ENCODE assay signal across 8 cellular contexts in the genomic region with DNA sequence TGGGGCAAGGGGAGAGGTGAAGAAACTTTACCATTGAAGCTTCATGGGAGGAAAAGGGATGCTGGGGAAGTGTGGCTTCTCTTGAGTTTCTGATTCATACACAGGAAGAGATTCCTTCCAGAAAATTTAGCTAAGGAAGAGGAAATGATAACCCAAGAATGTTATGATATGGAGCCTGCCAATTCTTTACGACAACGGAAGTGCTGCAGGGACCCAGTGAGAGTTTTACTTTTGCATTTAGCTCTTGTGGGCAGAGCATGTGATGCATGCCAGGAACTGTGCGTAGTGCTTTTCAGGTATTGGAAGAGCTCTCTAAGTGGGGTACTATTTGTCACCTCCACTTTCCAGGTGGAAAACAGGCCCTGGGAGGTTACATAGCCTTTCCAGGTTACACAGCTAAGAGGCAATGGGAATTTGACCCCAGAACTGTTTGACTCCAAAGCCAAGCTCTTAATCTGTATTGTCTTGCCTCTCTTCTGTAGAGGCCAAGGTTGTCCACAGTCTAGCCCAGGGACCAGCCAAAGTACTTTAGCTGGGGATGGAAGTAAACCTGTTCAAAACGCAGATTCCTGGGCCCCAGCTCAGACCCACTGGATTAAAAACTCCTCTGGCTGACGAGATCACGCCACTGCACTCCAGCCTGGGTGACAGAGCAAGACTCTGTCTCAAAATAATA. TPM values are rescaled to one million over a fixed set of nuclear protein-coding genes. Genes with fewer than 3 reads are reported as not detected.
A peak's percentile ranks its signal among the peaks of the same experiment; 100 is the strongest.
DNase-seq lines count a peak whose midpoint lies in the region; ATAC-seq, FAIRE-seq and TF ChIP-seq lines count a peak whose summit lies in the region.

No MANE protein-coding gene starts in this region.

- TF ChIP-seq CTCF in GM12878 (IDR thresholded peaks at IDR 0.05 in 2 of 3, conservative IDR thresholded peaks at IDR 0.05 in 1 of 3; ENCODE audit: control insufficient read depth in 2 of 3, extremely low read depth in 1 of 3, insufficient read depth in 1 of 3, low read depth in 3 of 3, low read length in 3 of 3) (no peak), ovary (IDR thresholded peaks at IDR 0.05) (no peak)

- no peak overlapping the region; the same call in 1 of the 2 replicates for H3K4me2 ChIP-seq in GM12878 (ENCODE audit: control insufficient read depth, insufficient read depth)
- H3K4me2 ChIP-seq in trophoblast cell (ENCODE audit: low read length) = no peak overlapping the region

- RAD21 ChIA-PET in GM12878 (lab: Charles Lee; ENCODE audit: unreplicated experiment) = interaction anchor here (0.9 to 1.9 kb wide), 10 partner anchors 9 to 87 kb away, joined by 3 to 5 read pairs (median 4); no protein-coding TSS in a partner anchor

- H3K9ac ChIP-seq in GM12878 (ENCODE audit: control insufficient read depth, insufficient read depth, low read length) = no peak overlapping the region
- no peak overlapping the region for H3K9ac ChIP-seq in trophoblast cell (ENCODE audit: low read length)

- no peak overlapping the region for H3K14ac ChIP-seq in trophoblast cell (ENCODE audit: low read length)

- TF ChIP-seq POLR2A in GM12878 (IDR thresholded peaks at IDR 0.05; ENCODE audit: low read depth, low read length) (no peak), ovary (IDR thresholded peaks at IDR 0.05) (no peak)

- H3K9me3 ChIP-seq in GM12878 (replicated peaks; ENCODE audit: control insufficient read depth, insufficient read depth, low read length) = no peaks in the 10 kb centered on the region; the same call in 2 of the 3 replicates
- H3K9me3 ChIP-seq in trophoblast cell (ENCODE audit: insufficient read depth, low read depth, low read length) = no peaks in the 10 kb centered on the region
- no peaks in the 10 kb centered on the region for H3K9me3 ChIP-seq in ovary

- H2AK5ac ChIP-seq in trophoblast cell (ENCODE audit: low read length) = no peak overlapping the region

- SMC1A ChIA-PET in GM12878 (lab: Charles Lee; ENCODE audit: uncharacterized antibody, unreplicated experiment) = interaction anchor here (0.8 to 3.4 kb wide), 17 partner anchors 9 to 84 kb away, joined by 3 to 17 read pairs (median 6); no protein-coding TSS in a partner anchor

- no peaks in the 10 kb centered on the region for H3K9me3 Mint-ChIP-seq in natural killer cell treated with Interleukin-12 subunit alpha and Interleukin-12 subunit beta and Interleukin-15 and Interleukin-18, amount 100 ng/mL, for 72 hours

- TF ChIP-seq RAD21 in GM12878 (IDR thresholded peaks at IDR 0.05; ENCODE audit: insufficient read depth, low read depth, low read length) = no peak

- ATAC-seq in GM18907 (IDR thresholded peaks at IDR 0.05; ENCODE audit: unreplicated experiment) (peak; percentile 60), HG03196 (IDR thresholded peaks at IDR 0.05; ENCODE audit: unreplicated experiment) (peak; percentile 77), GM12878 (peak; percentile 85), HG03108 (IDR thresholded peaks at IDR 0.05; ENCODE audit: unreplicated experiment) (no peak)
- peak; percentile 72 to 81 for ATAC-seq in natural killer cell treated with Interleukin-12 subunit alpha and Interleukin-12 subunit beta and Interleukin-15 and Interleukin-18, amount 100 ng/mL, for 72 hours

- H3K27ac Mint-ChIP-seq in natural killer cell treated with Interleukin-12 subunit alpha and Interleukin-12 subunit beta and Interleukin-15 and Interleukin-18, amount 100 ng/mL, for 72 hours = peak overlapping the region; percentile 59 to 82

- BruUV-seq in GM12878 (replicated peaks; lab: Mats Ljungman, UMichigan) = no TSS peak

- no peaks in the 10 kb centered on the region for H4K20me1 ChIP-seq in GM12878 (ENCODE audit: control insufficient read depth, insufficient read depth)

- no peak overlapping the region for H3K27ac ChIP-seq in GM12878 (ENCODE audit: control insufficient read depth, insufficient read depth)
- H3K27ac ChIP-seq in trophoblast cell (ENCODE audit: low read depth, low read length) = no peak overlapping the region
- H3K27ac ChIP-seq in ovary = no peak overlapping the region

- H3K79me2 ChIP-seq in GM12878 (ENCODE audit: control insufficient read depth, insufficient read depth, low read length) (no peaks in the 10 kb centered on the region), trophoblast cell (ENCODE audit: control insufficient read depth, insufficient read depth, low read length, poor library complexity) (peaks cover 2% of the 10 kb centered on the region)

- CTCF ChIA-PET in GM12878 (lab: Yijun Ruan, JAX) = interaction anchor here (0.7 to 2.8 kb wide), 10 partner anchors 8 to 56 kb away, joined by 3 to 12 read pairs (median 4); no protein-coding TSS in a partner anchor

- peaks cover 30 to 36% of the 10 kb centered on the region in 2 donors for H3K4me1 Mint-ChIP-seq in natural killer cell treated with Interleukin-12 subunit alpha and Interleukin-12 subunit beta and Interleukin-15 and Interleukin-18, amount 100 ng/mL, for 72 hours (ENCODE audit: low read depth in 2 of 2)

- H3K4me3 Mint-ChIP-seq in natural killer cell treated with Interleukin-12 subunit alpha and Interleukin-12 subunit beta and Interleukin-15 and Interleukin-18, amount 100 ng/mL, for 72 hours = peak overlapping the region; percentile 65

- no peak overlapping the region for H2BK120ac ChIP-seq in trophoblast cell (ENCODE audit: insufficient read depth, low read length, poor library complexity)

- POLR2A ChIA-PET in GM12878 (lab: Charles Lee) = interaction anchor here (0.7 to 1.7 kb wide), 10 partner anchors 9 to 53 kb away, joined by 3 to 6 read pairs (median 3); no protein-coding TSS in a partner anchor

- H3K36me3 ChIP-seq in GM12878 (ENCODE audit: control insufficient read depth in 2 of 2, insufficient read depth in 2 of 2, low read length in 1 of 2) = no peaks in the 10 kb centered on the region
- H3K36me3 ChIP-seq in trophoblast cell (ENCODE audit: control insufficient read depth in 1 of 2, insufficient read depth in 2 of 2, low read length in 2 of 2) = no peaks in the 10 kb centered on the region
- no peaks in the 10 kb centered on the region for H3K36me3 ChIP-seq in ovary

- 27% methylated on average over 6 of the region's 6 CpGs for WGBS in GM12878 (ENCODE audit: insufficient coverage, insufficient replicate concordance, low lambda C conversion rate, missing lambda C conversion rate)
- WGBS in trophoblast cell (ENCODE audit: extremely low coverage, insufficient coverage, insufficient read length) = no CpG with 5 or more reads among the region's 6 CpGs
- 61 to 73% (median 65%) methylated on average over 6 of the region's 6 CpGs for WGBS in ovary, 3 donors

- TF ChIP-seq EP300 in GM12878 (IDR thresholded peaks at IDR 0.05; ENCODE audit: borderline replicate concordance in 1 of 2, control insufficient read depth in 1 of 2, low read depth in 2 of 2, low read length in 2 of 2) (no peak), ovary (IDR thresholded peaks at IDR 0.05) (no peak)

- no peak overlapping the region for H4K8ac ChIP-seq in trophoblast cell (ENCODE audit: low read depth, low read length)

- H3K18ac ChIP-seq in trophoblast cell (ENCODE audit: low read length) = no peak overlapping the region

- no peak overlapping the region for H4K12ac ChIP-seq in trophoblast cell (ENCODE audit: low read depth, low read length)

- H3K4me3 ChIP-seq in GM12878 (no peak overlapping the region), trophoblast cell (ENCODE audit: low read depth, low read length) (no peak overlapping the region), ovary (no peak overlapping the region)

- H3K36me3 Mint-ChIP-seq in natural killer cell treated with Interleukin-12 subunit alpha and Interleukin-12 subunit beta and Interleukin-15 and Interleukin-18, amount 100 ng/mL, for 72 hours = no peaks in the 10 kb centered on the region

- no peak overlapping the region for H3K4ac ChIP-seq in trophoblast cell (ENCODE audit: low read depth, low read length)

- H4K91ac ChIP-seq in trophoblast cell (ENCODE audit: low read depth, low read length) = no peak overlapping the region

- H2BK12ac ChIP-seq in trophoblast cell (ENCODE audit: low read length) = no peak overlapping the region

- in situ Hi-C loops in GM12878 (cut with MboI) = no loop called here
- in situ Hi-C loops in G401 (cut with HindIII; ENCODE audit: low sequenced_read_pairs) = no loop called here

- DNase-seq in GM12878 (ENCODE audit: low read depth, low spot score) (no peak), trophoblast cell (no peak), ovary (no peak), G401 (ENCODE audit: low spot score) (no peak)
- no peak for DNase-seq in natural killer cell treated with Interleukin-12 subunit alpha and Interleukin-12 subunit beta and Interleukin-15 and Interleukin-18, amount 100 ng/mL, for 72 hours (ENCODE audit: low spot score)

- H3K27me3 ChIP-seq in GM12878 (replicated peaks in 1 of 2; ENCODE audit: control insufficient read depth in 2 of 2, insufficient read depth in 2 of 2, low read length in 1 of 2) = no peaks in the 10 kb centered on the region
- no peaks in the 10 kb centered on the region for H3K27me3 ChIP-seq in trophoblast cell (ENCODE audit: insufficient read depth, low read length)
- no peaks in the 10 kb centered on the region for H3K27me3 ChIP-seq in ovary

- peak; percentile 65 for FAIRE-seq in GM12878 (lab: Jason Lieb, UNC)

- no peak overlapping the region for H2BK5ac ChIP-seq in trophoblast cell (ENCODE audit: low read depth, low read length, poor library complexity)

- intact Hi-C loops in GM12878 (cut with micrococcal nuclease; ENCODE audit: unreplicated experiment) = no loop called here
- intact Hi-C loops in ovary (cut with DNase I) = no loop called here

- no peaks in the 10 kb centered on the region for H3K27me3 Mint-ChIP-seq in natural killer cell treated with Interleukin-12 subunit alpha and Interleukin-12 subunit beta and Interleukin-15 and Interleukin-18, amount 100 ng/mL, for 72 hours

- no peak overlapping the region for H3K23ac ChIP-seq in trophoblast cell (ENCODE audit: low read length)

- H3K4me1 ChIP-seq in GM12878 (ENCODE audit: control insufficient read depth, insufficient read depth, low read length) = peaks cover 3% of the 10 kb centered on the region
- H3K4me1 ChIP-seq in trophoblast cell (ENCODE audit: control insufficient read depth in 1 of 2, insufficient read depth in 2 of 2, low read length in 2 of 2) = peaks cover 4 to 9% of the 10 kb centered on the region in 2 experiments
- H3K4me1 ChIP-seq in ovary (ENCODE audit: insufficient read depth) = no peaks in the 10 kb centered on the region

- no peaks in the 10 kb centered on the region for H3K79me1 ChIP-seq in trophoblast cell (ENCODE audit: low read length)

- H2AFZ ChIP-seq in GM12878 (ENCODE audit: control insufficient read depth, low read depth, low read length) = no peak overlapping the region
- H2AFZ ChIP-seq in trophoblast cell (ENCODE audit: insufficient read depth, low read length, poor library complexity) = no peak overlapping the region

RNA-seq across cellular contexts. Expression of gene CMTM7, which starts 23.0 kb away (rescaled TPM):
- total RNA-seq in GM12878 (2013; cell fraction: nucleolus; rRNA removed) = 49.6 and 52.0 TPM in 2 replicates
- 7.2 and 9.9 TPM in 2 replicates for total RNA-seq in GM12878 (2014; rRNA removed)
- 8.6 and 9.7 TPM in 2 replicates for total RNA-seq in GM12878 (2014; rRNA removed; fragmentation: Illumina TruSeq; extraction: Trizol)
- total RNA-seq in GM12878 (2021) = 12.5 and 13.7 TPM in 2 replicates
- 2.1 TPM for polyA plus RNA-seq in GM12878 (2011; ENCODE audit: low read depth)
- 23.2 and 30.5 TPM in 2 replicates for polyA plus RNA-seq in GM12878 (2011; rRNA removed)
- 39.6 and 41.5 TPM in 2 replicates for polyA plus RNA-seq in GM12878 (2011; cell fraction: cytosol; rRNA removed)
- polyA plus RNA-seq in GM12878 (2011; cell fraction: nucleus; rRNA removed) = 32.7 and 36.0 TPM in 2 replicates
- polyA plus RNA-seq in GM12878 (2012) = 1.5 and 2.9 TPM in 2 replicates
- 16.7 and 21.0 TPM in 2 replicates for polyA plus RNA-seq in GM12878 (2014; fragmentation: Illumina TruSeq; extraction: Trizol)
- 10 to 100 TPM in 1 of 2 experiments, 1 to 10 TPM in 1; 3.7 to 12.0 TPM for polyA plus RNA-seq in GM12878 (2014; fragmentation: Nextera tagmentation; extraction: Ambion mirVana)
- 15.4 and 15.6 TPM in 2 replicates for polyA plus RNA-seq in GM12878 (2014; rRNA removed)
- 10 to 100 TPM; 29.5 to 36.4 TPM for polyA plus RNA-seq in GM12878 (2016; fragmentation: Nextera tagmentation; extraction: Ambion mirVana)
- 11.0 and 21.9 TPM in 2 replicates for polyA minus RNA-seq in GM12878 (2011; rRNA and poly(A)+ RNA removed)
- 12.0 and 15.0 TPM in 2 replicates for polyA minus RNA-seq in GM12878 (2011; cell fraction: cytosol; rRNA and poly(A)+ RNA removed)
- polyA minus RNA-seq in GM12878 (2011; cell fraction: nucleus; rRNA and poly(A)+ RNA removed) = 13.4 and 19.5 TPM in 2 replicates
- total RNA-seq in natural killer cell treated with Interleukin-12 subunit alpha and Interleukin-12 subunit beta and Interleukin-15 and Interleukin-18, amount 100 ng/mL, for 72 hours = 10 to 100 TPM; 17.5 to 34.5 TPM
- 16.7 and 18.6 TPM in 2 replicates for polyA plus RNA-seq in trophoblast cell (2013)
- total RNA-seq in ovary = 10 to 100 TPM in 3 of 7 donors, 1 to 10 TPM in 4; 2.7 to 63.4 (median 7.6) TPM
- polyA plus RNA-seq in ovary = 10 to 100 TPM in 1 of 2 donors, 1 to 10 TPM in 1; 4.7 to 20.3 TPM
- total RNA-seq in G401 (2014; rRNA removed; shearing (Covaris generic)) = 4.5 and 12.4 TPM in 2 replicates
